Comparison of ENCODE assay signal across 22 cellular contexts in the genomic region with DNA sequence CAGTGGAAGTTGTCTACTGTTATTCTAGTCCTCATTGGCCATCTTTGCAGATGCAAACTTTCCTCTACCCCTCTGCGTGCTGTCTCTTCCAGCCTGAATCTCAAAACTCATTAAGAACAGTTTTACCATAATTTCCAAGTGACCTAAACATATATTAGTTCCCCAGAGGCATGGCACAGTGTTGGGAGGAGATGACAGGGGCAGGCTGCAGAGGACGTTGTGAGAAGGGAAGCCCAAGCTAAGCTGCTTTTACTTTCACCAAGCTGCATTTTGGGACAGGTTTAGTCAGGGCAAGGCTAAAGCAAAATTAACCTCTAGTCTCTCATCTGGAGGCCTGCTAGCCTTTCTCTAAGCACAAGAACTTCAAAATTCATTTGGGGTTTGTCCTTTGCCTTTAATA.
DNase-seq lines count a peak whose midpoint lies in the region; ATAC-seq and TF ChIP-seq lines count a peak whose summit lies in the region.
"Had no signal": no experiment of that assay in that cellular context is flagged by ENCODE, and none has a peak within 500 bp of the region (broad histone marks: within the 10 kb centered on the region; RNA-seq: fewer than 3 reads in every experiment).

No MANE protein-coding gene starts in this region.

- H3K27me3 ChIP-seq in Peyer's patch = no peaks in the 10 kb centered on the region
- H3K27me3 ChIP-seq: sigmoid colon, tibial artery had no signal

- H3K9me3 Mint-ChIP-seq in activated naive CD4-positive, alpha-beta T cell treated with anti-CD3 and anti-CD28 coated beads, Interleukin-2, amount 50 U/mL, for 24 hours = no peaks in the 10 kb centered on the region
- peaks cover 0 to 2% (median 0%) of the 10 kb centered on the region in 3 donors for H3K9me3 Mint-ChIP-seq in T-cell
- peaks cover 4% of the 10 kb centered on the region for H3K9me3 Mint-ChIP-seq in activated naive CD8-positive, alpha-beta T cell treated with anti-CD3 and anti-CD28 coated beads for 36 hours
- H3K9me3 Mint-ChIP-seq: mesothelial cell of epicardium, nephron progenitor cell had no signal

- H3K9me3 ChIP-seq in Peyer's patch = no peaks in the 10 kb centered on the region
- H3K9me3 ChIP-seq: HAP-1, left ventricle myocardium inferior, sigmoid colon, tibial artery had no signal

- TF ChIP-seq CTCF in Peyer's patch (IDR thresholded peaks at IDR 0.05) = no peak

- H3K27ac Mint-ChIP-seq in activated naive CD4-positive, alpha-beta T cell treated with anti-CD3 and anti-CD28 coated beads, Interleukin-2, amount 50 U/mL, for 24 hours = peak overlapping the region; percentile 85
- peak overlapping the region; percentile 95 for H3K27ac Mint-ChIP-seq in T-cell
- peak overlapping the region; percentile 78 for H3K27ac Mint-ChIP-seq in activated naive CD8-positive, alpha-beta T cell treated with anti-CD3 and anti-CD28 coated beads for 36 hours
- H3K27ac Mint-ChIP-seq: mesothelial cell of epicardium, nephron progenitor cell had no signal

- ATAC-seq in T-cell (replicated peaks in 1 of 4) = no peak
- no peak for ATAC-seq in stimulated activated naive CD8-positive, alpha-beta T cell treated with anti-CD3 and anti-CD28 coated beads, Interleukin-15, Interleukin-2, amounts not matched to agents 100 U/mL and 50 U/mL, for 24 hours
- ATAC-seq in GM21717 (IDR thresholded peaks at IDR 0.05; ENCODE audit: unreplicated experiment) = no peak

- H3K36me3 ChIP-seq in Peyer's patch = no peaks in the 10 kb centered on the region
- H3K36me3 ChIP-seq: HAP-1, left ventricle myocardium inferior, sigmoid colon, tibial artery had no signal

- peaks cover 89% of the 10 kb centered on the region for H3K4me1 Mint-ChIP-seq in activated naive CD4-positive, alpha-beta T cell treated with anti-CD3 and anti-CD28 coated beads, Interleukin-2, amount 50 U/mL, for 24 hours
- H3K4me1 Mint-ChIP-seq in T-cell = peaks cover 81 to 85% (median 85%) of the 10 kb centered on the region in 3 donors
- H3K4me1 Mint-ChIP-seq in activated naive CD8-positive, alpha-beta T cell treated with anti-CD3 and anti-CD28 coated beads for 36 hours = peaks cover 67% of the 10 kb centered on the region
- H3K4me1 Mint-ChIP-seq: mesothelial cell of epicardium, nephron progenitor cell had no signal

- H3K27me3 Mint-ChIP-seq in activated naive CD4-positive, alpha-beta T cell treated with anti-CD3 and anti-CD28 coated beads, Interleukin-2, amount 50 U/mL, for 24 hours = no peaks in the 10 kb centered on the region
- no peaks in the 10 kb centered on the region for H3K27me3 Mint-ChIP-seq in T-cell
- no peaks in the 10 kb centered on the region for H3K27me3 Mint-ChIP-seq in activated naive CD8-positive, alpha-beta T cell treated with anti-CD3 and anti-CD28 coated beads for 36 hours

- H3K36me3 Mint-ChIP-seq in activated naive CD4-positive, alpha-beta T cell treated with anti-CD3 and anti-CD28 coated beads, Interleukin-2, amount 50 U/mL, for 24 hours = no peaks in the 10 kb centered on the region
- no peaks in the 10 kb centered on the region for H3K36me3 Mint-ChIP-seq in T-cell
- peaks cover 19% of the 10 kb centered on the region for H3K36me3 Mint-ChIP-seq in activated naive CD8-positive, alpha-beta T cell treated with anti-CD3 and anti-CD28 coated beads for 36 hours
- H3K36me3 Mint-ChIP-seq: mesothelial cell of epicardium had no signal

- no peak for TF ChIP-seq POLR2A in Peyer's patch (IDR thresholded peaks at IDR 0.05)

- CTCF ChIA-PET in T-cell (lab: Charles Lee) = no interaction called here

- DNase-seq in activated naive CD4-positive, alpha-beta T cell treated with anti-CD3 and anti-CD28 coated beads, Interleukin-2, amount 50 U/mL, for 16 hours = no peak
- DNase-seq in T-cell (peak in 1 of 34 experiments; percentile 16), SKM-1 (lab: John Stamatoyannopoulos, UW; ENCODE audit: unreplicated experiment) (no peak), Peyer's patch (no peak)
- DNase-seq in activated naive CD8-positive, alpha-beta T cell treated with anti-CD3 and anti-CD28 coated beads for 36 hours = peak; percentile 32
- peak; percentile 29 for DNase-seq in stimulated activated naive CD8-positive, alpha-beta T cell treated with anti-CD3 and anti-CD28 coated beads, Interleukin-15, Interleukin-2, amounts not matched to agents 100 U/mL and 50 U/mL, for 24 hours
- DNase-seq: erythroblast; foreskin fibroblast; GDM1; left ventricle myocardium inferior; NCI-H1436 treated with DMSO at 0.1 percent for 48 hours; NCI-H510A treated with DMSO at 0.1 percent for 48 hours; nephron progenitor cell; NK-92 treated with Interleukin-12 subunit alpha and Interleukin-12 subunit beta, amount 100 ng/mL, for 24 hours; posterior cingulate gyrus; sigmoid colon; T-helper 9 cell; tibial artery had no signal

- H3K4me1 ChIP-seq in Peyer's patch = peaks cover 0 to 12% (median 0%) of the 10 kb centered on the region in 4 donors
- H3K4me1 ChIP-seq: left ventricle myocardium inferior, sigmoid colon, tibial artery had no signal

- H3K27ac ChIP-seq in Peyer's patch = no peak overlapping the region
- H3K27ac ChIP-seq: left ventricle myocardium inferior, sigmoid colon, tibial artery had no signal

- peak overlapping the region; percentile 71 for H3K4me3 Mint-ChIP-seq in activated naive CD4-positive, alpha-beta T cell treated with anti-CD3 and anti-CD28 coated beads, Interleukin-2, amount 50 U/mL, for 24 hours
- H3K4me3 Mint-ChIP-seq in T-cell = peak overlapping the region; percentile 39 to 59 (median 40)
- H3K4me3 Mint-ChIP-seq in activated naive CD8-positive, alpha-beta T cell treated with anti-CD3 and anti-CD28 coated beads for 36 hours = peak overlapping the region; percentile 51
- H3K4me3 Mint-ChIP-seq: mesothelial cell of epicardium, nephron progenitor cell had no signal

- no peak overlapping the region for H3K4me3 ChIP-seq in Peyer's patch
- H3K4me3 ChIP-seq: HAP-1, left ventricle myocardium inferior, sigmoid colon, tibial artery had no signal

- POLR2A ChIA-PET in T-cell (lab: Charles Lee) = no interaction called here

Comparison
In these comparisons a context has a peak if more than half of its experiments do, and no peak if none do; other contexts are left out.
1. DNase-seq: peak in activated naive CD8-positive, alpha-beta T cell treated with anti-CD3 and anti-CD28 coated beads for 36 hours (single experiment) and stimulated activated naive CD8-positive, alpha-beta T cell treated with anti-CD3 and anti-CD28 coated beads, Interleukin-15, Interleukin-2, amounts not matched to agents 100 U/mL and 50 U/mL, for 24 hours (single experiment); none in activated naive CD4-positive, alpha-beta T cell treated with anti-CD3 and anti-CD28 coated beads, Interleukin-2, amount 50 U/mL, for 16 hours (single experiment), SKM-1 (single experiment) and Peyer's patch (0 of 3).
2. Peak in every context shown above with its lines, with median percentiles within 50 percentile points of each other: H3K27ac Mint-ChIP-seq and H3K4me3 Mint-ChIP-seq.